ENCODE assay signal across 19 cellular contexts in the genomic region with DNA sequence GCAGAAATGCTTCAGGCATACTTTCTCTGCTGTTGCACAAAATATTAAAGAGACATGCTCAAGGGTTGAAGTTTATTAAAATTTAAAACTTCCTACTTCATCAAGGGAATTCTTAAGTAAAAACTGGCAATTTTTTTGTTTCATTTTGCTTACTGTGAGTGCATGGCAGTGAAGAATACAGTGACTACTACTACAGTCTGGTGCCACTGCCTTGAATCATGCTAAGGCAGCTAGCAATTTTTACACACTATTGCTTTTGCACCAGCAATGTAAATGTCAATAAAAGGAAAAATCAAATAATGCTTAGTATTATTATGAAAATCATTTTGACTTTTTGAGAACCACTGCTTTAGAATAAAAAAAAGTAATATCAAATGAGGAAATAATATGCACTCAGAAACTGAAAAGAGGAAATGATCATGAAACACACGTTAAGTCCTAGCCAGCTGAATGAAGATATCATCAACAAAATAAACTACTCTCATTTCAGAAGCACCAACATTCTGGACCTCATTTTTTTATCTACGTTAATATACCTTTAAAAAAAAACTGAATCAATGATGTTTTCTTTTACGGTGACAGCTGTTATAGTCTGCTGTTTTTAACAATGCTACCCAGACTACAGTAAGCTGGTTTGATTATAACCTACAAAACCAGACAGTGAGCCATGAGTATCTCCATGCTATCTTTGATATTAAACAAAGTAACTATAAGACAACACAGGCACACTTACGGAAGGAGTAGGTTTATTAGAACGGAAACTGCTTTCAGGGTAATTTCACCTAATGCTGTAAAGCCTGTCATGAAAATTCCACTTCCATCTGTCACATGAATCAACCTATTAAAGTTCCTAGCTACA. TPM values are rescaled to one million over a fixed set of nuclear protein-coding genes. Genes with fewer than 3 reads are reported as not detected.
DNase-seq lines count a peak whose midpoint lies in the region; ATAC-seq and TF ChIP-seq lines count a peak whose summit lies in the region.
"Had no signal": no experiment of that assay in that cellular context is flagged by ENCODE, and none has a peak within 500 bp of the region (broad histone marks: within the 10 kb centered on the region; RNA-seq: fewer than 3 reads in every experiment).

No MANE protein-coding gene starts in this region.

- peaks cover 6 to 23% of the 10 kb centered on the region in 2 donors for H3K4me1 Mint-ChIP-seq in stimulated activated naive B cell treated with anti-CD40 and anti-IgM and Interleukin-4, amounts not matched to agents 10 μg/mL and 1 μg/mL and 100 μg/mL, for 72 hours
- H3K4me1 Mint-ChIP-seq: neural progenitor cell had no signal

- DNase-seq in SIG-M5 treated with dmso at 0.1 percent for 504 hours (lab: John Stamatoyannopoulos, UW; ENCODE audit: unreplicated experiment) (peak; percentile 10), SIG-M5 (lab: John Stamatoyannopoulos, UW) (no peak), OCI-LY7 (ENCODE audit: low spot score) (peak; percentile 14), H7 (no peak)
- DNase-seq in stimulated activated naive B cell treated with anti-CD40 and anti-IgM and Interleukin-4, amounts not matched to agents 10 μg/mL and 1 μg/mL and 100 μg/mL, for 72 hours: no peak
- no peak for DNase-seq in stimulated activated CD8-positive, alpha-beta memory T cell treated with anti-CD3 and anti-CD28 coated beads, Interleukin-4, amount 100 ng/mL, for 48 hours
- DNase-seq: activated effector memory CD4-positive, alpha-beta T cell treated with anti-CD3 and anti-CD28 coated beads, Interleukin-2, amount 50 U/mL, for 16 hours; COR-L47; erythroblast; HFFc6; mesendoderm; MM.1S had no signal

- H3K27me3 Mint-ChIP-seq in stimulated activated naive B cell treated with anti-CD40 and anti-IgM and Interleukin-4, amounts not matched to agents 10 μg/mL and 1 μg/mL and 100 μg/mL, for 72 hours: no peaks in the 10 kb centered on the region

- no peak for TF ChIP-seq CTCF in OCI-LY7 (conservative IDR thresholded peaks at IDR 0.05; ENCODE audit: low read length)

- H3K4me1 ChIP-seq in OCI-LY7 (ENCODE audit: insufficient read depth, low read length, poor library complexity, severe bottlenecking): peaks cover 16% of the 10 kb centered on the region
- H3K4me1 ChIP-seq: ascending aorta, neural progenitor cell, right atrium auricular region, suprapubic skin had no signal

- POLR2A ChIA-PET in OCI-LY7 (lab: Charles Lee): interaction anchor here (0.7 to 0.9 kb wide), 4 partner anchors 9 to 195 kb away, joined by 3 to 7 read pairs (median 4); a partner anchor contains a TSS

- no peak overlapping the region for H3K4me3 ChIP-seq in OCI-LY7 (ENCODE audit: low read depth, low read length, poor library complexity, severe bottlenecking)
- H3K4me3 ChIP-seq in H7 (ENCODE audit: insufficient read depth, low read depth, low read length): no peak overlapping the region
- H3K4me3 ChIP-seq: ascending aorta, neural progenitor cell, right atrium auricular region, suprapubic skin had no signal

- H3K27ac ChIP-seq in OCI-LY7 (ENCODE audit: low read depth, low read length, poor library complexity, severe bottlenecking): peak overlapping the region; percentile 13
- H3K27ac ChIP-seq: ascending aorta, neural progenitor cell, right atrium auricular region, suprapubic skin had no signal

- H3K79me2 ChIP-seq in OCI-LY7 (ENCODE audit: insufficient read depth, low read depth, low read length): no peaks in the 10 kb centered on the region

- no peaks in the 10 kb centered on the region for H3K9me3 ChIP-seq in OCI-LY7 (ENCODE audit: low read length)
- H3K9me3 ChIP-seq: ascending aorta, right atrium auricular region, suprapubic skin had no signal

- H3K4me2 ChIP-seq in OCI-LY7 (ENCODE audit: low read length): peak overlapping the region; percentile 25; the same call in 1 of the 2 replicates
- H3K4me2 ChIP-seq: neural progenitor cell had no signal

- peaks cover 25 to 34% of the 10 kb centered on the region in 2 donors for H3K36me3 Mint-ChIP-seq in stimulated activated naive B cell treated with anti-CD40 and anti-IgM and Interleukin-4, amounts not matched to agents 10 μg/mL and 1 μg/mL and 100 μg/mL, for 72 hours
- H3K36me3 Mint-ChIP-seq: neural progenitor cell had no signal

- intact Hi-C loops in OCI-LY7 (cut with micrococcal nuclease; ENCODE audit: unreplicated experiment): no loop called here

- no peaks in the 10 kb centered on the region for H3K27me3 ChIP-seq in H7 (ENCODE audit: control insufficient read depth, insufficient read depth, low read length)
- H3K27me3 ChIP-seq: ascending aorta, neural progenitor cell, right atrium auricular region, suprapubic skin had no signal

- ATAC-seq in HG03175 (IDR thresholded peaks at IDR 0.05; ENCODE audit: unreplicated experiment) (peak; percentile 76), HG03159 (IDR thresholded peaks at IDR 0.05; ENCODE audit: unreplicated experiment) (no peak)
- peak; percentile 84 to 89 for ATAC-seq in stimulated activated naive B cell treated with anti-CD40 and anti-IgM and Interleukin-4, amounts not matched to agents 10 μg/mL and 1 μg/mL and 100 μg/mL, for 72 hours (replicated peaks)
- ATAC-seq: SK-N-SH treated with all-trans-retinoic acid at 6 μM for 48 hours had no signal

- H3K9me2 ChIP-seq in OCI-LY7 (ENCODE audit: insufficient read depth, low read length): no peaks in the 10 kb centered on the region

- H4K20me1 ChIP-seq in OCI-LY7 (ENCODE audit: insufficient read depth, low read length): no peaks in the 10 kb centered on the region

- peak overlapping the region; percentile 4; the same call in 1 of the 2 replicates for H2AFZ ChIP-seq in OCI-LY7 (ENCODE audit: low read length)
- H2AFZ ChIP-seq: neural progenitor cell had no signal

- H3K4me3 Mint-ChIP-seq in stimulated activated naive B cell treated with anti-CD40 and anti-IgM and Interleukin-4, amounts not matched to agents 10 μg/mL and 1 μg/mL and 100 μg/mL, for 72 hours: no peak overlapping the region
- H3K4me3 Mint-ChIP-seq: HFFc6, neural progenitor cell had no signal

- H3K9me3 Mint-ChIP-seq in stimulated activated naive B cell treated with anti-CD40 and anti-IgM and Interleukin-4, amounts not matched to agents 10 μg/mL and 1 μg/mL and 100 μg/mL, for 72 hours: no peaks in the 10 kb centered on the region
- H3K9me3 Mint-ChIP-seq: HFFc6, neural progenitor cell had no signal

- H3K27ac Mint-ChIP-seq in stimulated activated naive B cell treated with anti-CD40 and anti-IgM and Interleukin-4, amounts not matched to agents 10 μg/mL and 1 μg/mL and 100 μg/mL, for 72 hours: no peak overlapping the region
- H3K27ac Mint-ChIP-seq: HFFc6, neural progenitor cell had no signal

- BruUV-seq in OCI-LY7 (replicated peaks; lab: Mats Ljungman, UMichigan): no TSS peak

- CTCF ChIA-PET in OCI-LY7 (lab: Charles Lee; ENCODE audit: unreplicated experiment): no interaction called here

- peaks cover 33% of the 10 kb centered on the region for H3K36me3 ChIP-seq in OCI-LY7 (ENCODE audit: insufficient read depth, low read length)
- no peaks in the 10 kb centered on the region; the same call in 1 of the 2 replicates for H3K36me3 ChIP-seq in H7 (replicated peaks; ENCODE audit: control insufficient read depth, insufficient read depth, low read length)

RNA-seq across cellular contexts. Expression of a gene that starts 33.3 kb away (rescaled TPM):
- total RNA-seq in OCI-LY7 (2014; rRNA removed; shearing (Covaris generic)): 30.9 and 44.4 TPM in 2 replicates
- total RNA-seq in OCI-LY7 (2022): 60.6 and 66.8 TPM in 2 replicates
- total RNA-seq in H7 (2014; rRNA removed; shearing (Covaris generic)): 6.5 and 9.7 TPM in 2 replicates

RNA-seq across cellular contexts. Expression of a gene that starts 39.8 kb away (rescaled TPM):
- total RNA-seq in OCI-LY7 (2014; rRNA removed; shearing (Covaris generic)): not detected in 2 replicates
- total RNA-seq in OCI-LY7 (2022): not detected in 2 replicates
- not detected in 2 replicates for total RNA-seq in H7 (2014; rRNA removed; shearing (Covaris generic))
- total RNA-seq: ascending aorta, HFFc6 had no signal

Comparison
In these comparisons a context has a peak if more than half of its experiments do, and no peak if none do; other contexts are left out.
1. DNase-seq: peak in SIG-M5 treated with dmso at 0.1 percent for 504 hours (single experiment) and OCI-LY7 (single experiment); none in SIG-M5 (single experiment), stimulated activated naive B cell treated with anti-CD40 and anti-IgM and Interleukin-4, amounts not matched to agents 10 μg/mL and 1 μg/mL and 100 μg/mL, for 72 hours (single experiment), H7 (single experiment) and stimulated activated CD8-positive, alpha-beta memory T cell treated with anti-CD3 and anti-CD28 coated beads, Interleukin-4, amount 100 ng/mL, for 48 hours (single experiment).